20 cellular contexts compared by ENCODE assay signal in the genomic region with DNA sequence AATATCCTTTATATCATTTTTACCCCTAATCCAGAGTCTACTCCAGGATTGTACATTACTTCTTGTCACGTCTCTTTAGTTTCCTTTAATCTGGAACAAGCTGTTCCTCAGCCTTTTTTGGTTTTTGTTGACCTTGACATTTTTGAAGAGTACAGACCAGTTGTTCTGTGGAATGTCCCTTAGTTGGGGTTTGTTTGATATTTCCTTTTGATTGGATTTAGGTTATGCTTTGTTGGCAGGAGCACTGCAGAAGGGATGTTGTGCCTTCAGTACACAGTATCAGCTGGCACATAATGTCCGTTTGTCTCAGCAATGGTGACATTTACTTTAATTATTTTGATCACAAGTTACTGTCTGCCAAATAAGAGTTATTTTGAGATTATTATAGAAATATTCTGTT.
DNase-seq lines count a peak whose midpoint lies in the region; ATAC-seq, FAIRE-seq and TF ChIP-seq lines count a peak whose summit lies in the region.
"Had no signal": no experiment of that assay in that cellular context is flagged by ENCODE, and none has a peak within 500 bp of the region (broad histone marks: within the 10 kb centered on the region; RNA-seq: fewer than 3 reads in every experiment).

No MANE protein-coding gene starts in this region.

- H2BK5ac ChIP-seq in IMR-90 (ENCODE audit: low read depth, low read length, poor library complexity, severe bottlenecking) (no peak overlapping the region), H1 (ENCODE audit: low read depth, low read length) (no peak overlapping the region)

- H3K9me3 Mint-ChIP-seq in nephron progenitor cell = peaks cover 38% of the 10 kb centered on the region

- H3K4me2 ChIP-seq in IMR-90 (ENCODE audit: low read depth, low read length) (no peak overlapping the region), H1 (ENCODE audit: insufficient read depth in 1 of 2, low read depth in 2 of 2, low read length in 2 of 2) (no peak overlapping the region)

- 0 out of 2 replicates have a peak overlapping the region, but pooled peaks have one; percentile 63 for H3K14ac ChIP-seq in IMR-90 (replicated peaks; ENCODE audit: low read depth, low read length)
- no peak overlapping the region for H3K14ac ChIP-seq in H1 (ENCODE audit: insufficient read length)

- no peak overlapping the region for H3K9ac ChIP-seq in IMR-90 (ENCODE audit: low read depth, low read length)
- no peak overlapping the region for H3K9ac ChIP-seq in H1 (replicated peaks in 1 of 4; ENCODE audit: extremely low read depth in 1 of 4, low read depth in 3 of 4, low read length in 3 of 4)

- no peak for TF ChIP-seq RAD21 in IMR-90 (IDR thresholded peaks at IDR 0.05; ENCODE audit: low read length)
- TF ChIP-seq RAD21 in H1 (IDR thresholded peaks at IDR 0.05 in 1 of 2, conservative IDR thresholded peaks at IDR 0.05 in 1 of 2; ENCODE audit: low read depth in 2 of 2, low read length in 2 of 2) = no peak

- no peaks in the 10 kb centered on the region for H3K4me1 ChIP-seq in IMR-90 (ENCODE audit: control insufficient read depth, insufficient read depth, low read length)
- peaks cover 0 to 4% (median 0%) of the 10 kb centered on the region in 4 experiments; a peak in 2 of 7 replicates for H3K4me1 ChIP-seq in H1 (replicated peaks in 1 of 4; ENCODE audit: control insufficient read depth in 3 of 4, insufficient read depth in 4 of 4, low read length in 3 of 4)
- peaks cover 0 to 4% of the 10 kb centered on the region in 2 donors for H3K4me1 ChIP-seq in thyroid gland
- no peaks in the 10 kb centered on the region for H3K4me1 ChIP-seq in right atrium auricular region
- H3K4me1 ChIP-seq: BE2C had no signal

- DNase-seq in IMR-90 (no peak), H1 (ENCODE audit: low read depth in 1 of 2, low spot score in 2 of 2) (no peak), nephron progenitor cell (no peak), thyroid gland (no peak), right atrium auricular region (ENCODE audit: low spot score) (no peak), D341Med (ENCODE audit: low spot score) (no peak)
- DNase-seq: ACHN; BE2C; C1 segment of cervical spinal cord; CD4-positive, CD25-positive, alpha-beta regulatory T cell; CD8-positive, alpha-beta memory T cell; COR-L47; DMS79; GDM1; GOT3; H9 had no signal

- CTCF ChIA-PET in IMR-90 (lab: Yijun Ruan, JAX) (no interaction called here), H1 (lab: Charles Lee; ENCODE audit: partially characterized antibody) (interaction anchor here (0.7 to 1.2 kb wide), 2 partner anchors 132 to 640 kb away, joined by 3 to 5 read pairs; no protein-coding TSS in a partner anchor)

- H3K36me3 ChIP-seq in IMR-90 (ENCODE audit: control insufficient read depth, insufficient read depth, low read length) (no peaks in the 10 kb centered on the region), H1 (ENCODE audit: control insufficient read depth in 2 of 4, insufficient read depth in 4 of 4, low read length in 3 of 4) (no peaks in the 10 kb centered on the region), thyroid gland (no peaks in the 10 kb centered on the region), right atrium auricular region (no peaks in the 10 kb centered on the region)
- H3K36me3 ChIP-seq: BE2C had no signal

- no peak overlapping the region for H3K18ac ChIP-seq in IMR-90 (ENCODE audit: low read depth, low read length)
- H3K18ac ChIP-seq in H1 (ENCODE audit: extremely low read depth, low read length) = no peak overlapping the region

- TF ChIP-seq EP300 in H1 (IDR thresholded peaks at IDR 0.05; ENCODE audit: borderline replicate concordance in 1 of 2, low read depth in 2 of 2, low read length in 2 of 2) = no peak

- no peaks in the 10 kb centered on the region for H4K20me1 ChIP-seq in IMR-90 (ENCODE audit: insufficient read depth, low read length)
- H4K20me1 ChIP-seq in H1 (replicated peaks in 1 of 2; ENCODE audit: control insufficient read depth in 1 of 2, insufficient read depth in 2 of 2, low read length in 2 of 2) = no peaks in the 10 kb centered on the region

- no TSS peak for BruUV-seq in IMR-90 (replicated peaks; lab: Mats Ljungman, UMichigan)

- H3K79me2 ChIP-seq in H1 (ENCODE audit: control insufficient read depth in 1 of 2, insufficient read depth in 2 of 2, low read length in 2 of 2) = no peaks in the 10 kb centered on the region

- H3K4me1 Mint-ChIP-seq in nephron progenitor cell = peaks cover 6% of the 10 kb centered on the region
- H3K4me1 Mint-ChIP-seq: CD4-positive, CD25-positive, alpha-beta regulatory T cell; CD8-positive, alpha-beta memory T cell had no signal

- H3K23ac ChIP-seq in IMR-90 (ENCODE audit: low read depth, low read length) (no peak overlapping the region), H1 (ENCODE audit: insufficient read length) (no peak overlapping the region)

- H3K4me3 ChIP-seq in IMR-90 (ENCODE audit: insufficient read depth, low read depth, low read length) = no peak overlapping the region
- no peak overlapping the region for H3K4me3 ChIP-seq in H1 (ENCODE audit: extremely low read depth in 1 of 4, insufficient read depth in 2 of 4, low read depth in 3 of 4, low read length in 4 of 4)
- no peak overlapping the region for H3K4me3 ChIP-seq in thyroid gland (replicated peaks in 1 of 3)
- no peak overlapping the region for H3K4me3 ChIP-seq in right atrium auricular region

- POLR2A ChIA-PET in IMR-90 (lab: Charles Lee; ENCODE audit: unreplicated experiment) = no interaction called here
- POLR2A ChIA-PET in H1 (lab: Charles Lee; ENCODE audit: partially characterized antibody) = no interaction called here

- H3K23me2 ChIP-seq in H1 (ENCODE audit: low read depth, low read length) = no peaks in the 10 kb centered on the region

- no peak for FAIRE-seq in H1 (lab: Jason Lieb, UNC)
- FAIRE-seq: D721Med, GM12892, GM18507, HTR-8/SVneo had no signal

- H3K4me3 Mint-ChIP-seq in nephron progenitor cell = no peak overlapping the region
- H3K4me3 Mint-ChIP-seq: CD4-positive, CD25-positive, alpha-beta regulatory T cell; CD8-positive, alpha-beta memory T cell; H9 had no signal

- in situ Hi-C loops in IMR-90 (cut with MboI; ENCODE audit: low sequenced_read_pairs) = loop anchor here (25.0 kb wide), 3 partner anchors 867 to 1442 kb away; no protein-coding TSS in a partner anchor

- H4K8ac ChIP-seq in IMR-90 (ENCODE audit: low read depth in 2 of 2, low read length in 2 of 2) (no peak overlapping the region), H1 (ENCODE audit: extremely low read depth, insufficient read depth, low read length) (no peak overlapping the region)

- no peaks in the 10 kb centered on the region for H3K9me3 ChIP-seq in IMR-90 (ENCODE audit: control insufficient read depth, insufficient read depth, low read length)
- peaks cover 2 to 4% of the 10 kb centered on the region in 2 experiments; a peak in 1 of 4 replicates for H3K9me3 ChIP-seq in H1 (ENCODE audit: insufficient read depth in 2 of 2, low read depth in 1 of 2, low read length in 1 of 2)
- H3K9me3 ChIP-seq in thyroid gland = no peaks in the 10 kb centered on the region
- no peaks in the 10 kb centered on the region for H3K9me3 ChIP-seq in right atrium auricular region
- H3K9me3 ChIP-seq: BE2C had no signal

- no peak overlapping the region for H2AK9ac ChIP-seq in IMR-90 (replicated peaks; ENCODE audit: low read depth, low read length, poor library complexity)

- no peak for ATAC-seq in IMR-90 (ENCODE audit: low read depth)

- H2BK15ac ChIP-seq in IMR-90 (ENCODE audit: low read depth, low read length) (0 out of 3 replicates have a peak overlapping the region, but pooled peaks have one; percentile 32), H1 (ENCODE audit: low read length) (no peak overlapping the region)

- TF ChIP-seq POLR2A in IMR-90 (IDR thresholded peaks at IDR 0.05; ENCODE audit: low read depth, low read length) = no peak
- TF ChIP-seq POLR2A in H1 (IDR thresholded peaks at IDR 0.05; ENCODE audit: control extremely low read depth in 1 of 2, low read depth in 2 of 2, low read length in 2 of 2) = no peak
- no peak for TF ChIP-seq POLR2A in thyroid gland (IDR thresholded peaks at IDR 0.05)

- H2BK12ac ChIP-seq in H1 (ENCODE audit: low read depth, low read length) = no peak overlapping the region

- H3K4ac ChIP-seq in IMR-90 (ENCODE audit: low read depth, low read length) (peak overlapping the region; percentile 64), H1 (replicated peaks; ENCODE audit: insufficient read length, low read depth, low read length) (no peak overlapping the region)

- peaks cover 11% of the 10 kb centered on the region for H3K27me3 Mint-ChIP-seq in nephron progenitor cell (ENCODE audit: low read depth, poor library complexity)
- H3K27me3 Mint-ChIP-seq: CD4-positive, CD25-positive, alpha-beta regulatory T cell; CD8-positive, alpha-beta memory T cell had no signal

- intact Hi-C loops in IMR-90 (cut with micrococcal nuclease) (no loop called here), thyroid gland (cut with DNase I) (no loop called here)

- H3K27me3 ChIP-seq in IMR-90 (ENCODE audit: control insufficient read depth, insufficient read depth, low read length) = no peaks in the 10 kb centered on the region
- H3K27me3 ChIP-seq in H1 (replicated peaks in 1 of 4; ENCODE audit: control insufficient read depth in 3 of 4, extremely low read depth in 1 of 4, insufficient read depth in 3 of 4, low read length in 3 of 4) = no peaks in the 10 kb centered on the region
- no peaks in the 10 kb centered on the region for H3K27me3 ChIP-seq in thyroid gland
- no peaks in the 10 kb centered on the region for H3K27me3 ChIP-seq in right atrium auricular region
- H3K27me3 ChIP-seq: BE2C had no signal

- no peak for TF ChIP-seq CTCF in IMR-90 (conservative IDR thresholded peaks at IDR 0.05; ENCODE audit: low read depth, low read length)
- TF ChIP-seq CTCF in H1 (IDR thresholded peaks at IDR 0.05; ENCODE audit: control extremely low read depth in 1 of 3, insufficient read depth in 1 of 3, low read depth in 1 of 3, low read length in 3 of 3) = no peak
- TF ChIP-seq CTCF in nephron progenitor cell (IDR thresholded peaks at IDR 0.05) = no peak
- no peak for TF ChIP-seq CTCF in thyroid gland (IDR thresholded peaks at IDR 0.05)
- no peak for TF ChIP-seq CTCF in right atrium auricular region (IDR thresholded peaks at IDR 0.05)

- H2BK120ac ChIP-seq in IMR-90 (ENCODE audit: low read depth, low read length) (no peak overlapping the region), H1 (replicated peaks; ENCODE audit: low read depth, low read length) (no peak overlapping the region)

- H2AFZ ChIP-seq in IMR-90 (replicated peaks; ENCODE audit: low read length, poor library complexity) (no peak overlapping the region), H1 (ENCODE audit: low read length) (no peak overlapping the region)

- H4K5ac ChIP-seq in IMR-90 (ENCODE audit: low read depth, low read length) (no peak overlapping the region), H1 (ENCODE audit: insufficient read length, low read depth, low read length) (no peak overlapping the region)

- dilution Hi-C loops in IMR-90 (cut with HindIII; ENCODE audit: low sequenced_read_pairs, unreplicated experiment) = no loop called here

- peak overlapping the region; percentile 23 for H3K27ac Mint-ChIP-seq in nephron progenitor cell
- H3K27ac Mint-ChIP-seq: CD4-positive, CD25-positive, alpha-beta regulatory T cell; CD8-positive, alpha-beta memory T cell had no signal

- H3K56ac ChIP-seq in IMR-90 (ENCODE audit: extremely low read depth, insufficient read depth, low read length) (no peak overlapping the region), H1 (replicated peaks; ENCODE audit: insufficient read length, low read depth, low read length) (no peak overlapping the region)

- H2AK5ac ChIP-seq in IMR-90 (ENCODE audit: low read depth, low read length) (peak overlapping the region; percentile 43; the same call in 1 of the 2 replicates), H1 (ENCODE audit: low read depth, low read length) (0 out of 2 replicates have a peak overlapping the region, but pooled peaks have one; percentile 68)

- peaks cover 38% of the 10 kb centered on the region for H3K36me3 Mint-ChIP-seq in nephron progenitor cell (ENCODE audit: low read depth)
- H3K36me3 Mint-ChIP-seq: CD4-positive, CD25-positive, alpha-beta regulatory T cell; CD8-positive, alpha-beta memory T cell had no signal

- H3K9me1 ChIP-seq in IMR-90 (ENCODE audit: insufficient read depth, low read length) = no peaks in the 10 kb centered on the region; the same call in 1 of the 2 replicates

- H2BK20ac ChIP-seq in IMR-90 (ENCODE audit: low read depth, low read length) (no peak overlapping the region), H1 (ENCODE audit: low read length) (no peak overlapping the region)

- H3K27ac ChIP-seq in IMR-90 (ENCODE audit: insufficient read depth, low read length) (no peak overlapping the region), H1 (ENCODE audit: low read depth, low read length) (no peak overlapping the region), thyroid gland (peak overlapping the region in 1 of 3 donors; percentile 15), right atrium auricular region (no peak overlapping the region)

- no peak overlapping the region for H4K91ac ChIP-seq in IMR-90 (ENCODE audit: insufficient read depth, low read depth, low read length)
- no peak overlapping the region for H4K91ac ChIP-seq in H1 (replicated peaks; ENCODE audit: insufficient read length, low read length)

- no CpG with 5 or more reads among the region's 2 CpGs for WGBS in IMR-90 (ENCODE audit: extremely low coverage in 2 of 2, insufficient read length in 1 of 2), 2 experiments
- WGBS in H1 (ENCODE audit: extremely low coverage in 1 of 2, insufficient coverage in 1 of 2, insufficient read length in 1 of 2, insufficient replicate concordance in 2 of 2, low coverage in 1 of 2, low lambda C conversion rate in 2 of 2, missing lambda C conversion rate in 1 of 2), 2 experiments = 95% methylated on average over 2 of the region's 2 CpGs; no CpG with 5 or more reads in 1 of the 2 experiments
- WGBS in thyroid gland, 2 donors = 27 to 28% methylated on average over 2 of the region's 2 CpGs

- no peaks in the 10 kb centered on the region for H3K79me1 ChIP-seq in IMR-90 (ENCODE audit: low read depth in 1 of 2, low read length in 2 of 2)
- H3K79me1 ChIP-seq in H1 (ENCODE audit: low read depth, low read length) = no peaks in the 10 kb centered on the region
